In the genomic region with DNA sequence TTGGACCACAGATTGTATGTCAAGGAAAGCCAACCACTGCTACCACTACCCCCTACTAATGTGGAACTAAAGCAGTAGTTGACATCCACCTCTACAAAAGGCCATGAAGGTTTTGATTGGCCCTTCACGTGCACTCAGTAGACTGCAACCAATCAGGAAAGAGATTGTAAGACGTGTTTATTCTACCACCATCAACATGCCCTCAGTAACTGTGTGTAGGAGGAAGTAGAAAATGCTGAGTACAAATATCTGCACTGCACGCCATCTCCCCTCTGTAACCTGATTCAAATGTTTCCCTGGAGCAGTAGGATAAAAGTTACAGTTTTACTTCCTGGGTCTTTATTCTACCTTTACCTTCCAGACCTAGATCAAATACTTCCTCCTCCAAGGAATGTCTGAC, we compare ENCODE assay signal across 1 cellular context.
TF ChIP-seq lines count a peak whose summit lies in the region.

No MANE protein-coding gene starts in this region.

TF ChIP-seq in GM12891, 5 proteins besides CTCF, POLR2A, EP300 and RAD21 (continued from another document):
- no peak for TF ChIP-seq PAX5 (IDR thresholded peaks at IDR 0.05; ENCODE audit: insufficient read depth, low read length, severe bottlenecking)
TF ChIP-seq in GM12891: peak in this region for 0.
